9 cellular contexts compared by ENCODE assay signal in the genomic region with DNA sequence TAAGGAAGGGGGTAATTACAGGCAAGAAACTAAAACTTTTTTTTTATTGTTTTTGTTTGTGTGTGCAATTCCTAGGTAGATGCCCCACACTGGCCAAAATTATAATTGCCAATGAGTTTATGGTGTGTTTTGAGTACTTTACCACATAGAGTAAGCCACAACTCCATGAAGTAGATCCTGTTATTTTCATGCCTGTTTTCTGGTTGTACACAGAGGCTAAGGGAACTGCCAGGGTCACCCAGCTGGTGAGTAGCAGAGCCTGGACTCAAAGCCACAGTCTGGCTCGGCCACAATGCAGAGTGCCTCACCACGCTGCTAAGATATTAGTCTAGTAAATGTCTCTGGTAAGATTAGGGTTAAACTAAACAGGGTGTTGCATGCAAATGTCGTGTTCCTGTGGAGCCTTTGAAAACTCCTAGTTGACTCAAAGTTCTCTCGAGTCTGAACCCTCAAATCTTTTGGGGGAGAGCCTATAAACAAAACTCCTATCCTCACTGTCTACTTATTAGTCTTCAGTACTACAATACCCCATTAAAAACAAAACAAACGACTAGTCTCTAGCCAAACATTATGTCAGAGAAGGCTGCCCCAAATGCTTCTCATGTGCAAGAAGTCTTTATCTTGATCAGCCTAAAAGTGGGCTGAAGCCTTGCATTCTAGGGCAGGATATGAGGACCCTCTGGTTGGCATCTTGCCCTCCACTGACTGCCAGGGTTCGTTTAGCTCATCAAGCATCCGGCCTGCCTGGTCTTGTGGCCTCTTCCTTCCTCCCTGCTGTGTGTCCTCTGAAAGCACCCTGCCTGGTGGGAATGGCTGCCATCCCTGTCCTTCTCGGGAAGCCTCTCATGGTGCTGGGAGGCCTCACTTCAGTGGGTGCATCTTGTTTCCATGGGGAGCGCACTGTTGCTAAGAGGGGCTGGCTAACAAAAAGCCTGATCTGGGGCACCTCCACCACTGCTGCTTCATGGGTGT. TPM values are rescaled to one million over a fixed set of nuclear protein-coding genes. Genes with fewer than 3 reads are reported as not detected.
DNase-seq lines count a peak whose midpoint lies in the region; ATAC-seq, FAIRE-seq and TF ChIP-seq lines count a peak whose summit lies in the region.
"Had no signal": no experiment of that assay in that cellular context is flagged by ENCODE, and none has a peak within 500 bp of the region (broad histone marks: within the 10 kb centered on the region; RNA-seq: fewer than 3 reads in every experiment).

No MANE protein-coding gene starts in this region.

- H3K36me3 ChIP-seq in adrenal gland (replicated peaks in 1 of 2): no peaks in the 10 kb centered on the region

- ATAC-seq in HG02763 (IDR thresholded peaks at IDR 0.05; ENCODE audit: unreplicated experiment) (peak; percentile 11), GM19023 (IDR thresholded peaks at IDR 0.05; ENCODE audit: unreplicated experiment) (no peak)

- H3K4me3 ChIP-seq in adrenal gland: no peak overlapping the region

- intact Hi-C loops in adrenal gland (cut with DNase I): no loop called here

- peak overlapping the region in 2 of 5 donors; percentile 1 to 23 for H3K27ac ChIP-seq in adrenal gland

- TF ChIP-seq CTCF in adrenal gland (IDR thresholded peaks at IDR 0.05) (no peak), osteocyte (IDR thresholded peaks at IDR 0.05) (no peak)

- H3K4me1 Mint-ChIP-seq in osteocyte (ENCODE audit: unreplicated experiment): peaks cover 14% of the 10 kb centered on the region

- H3K4me1 ChIP-seq in adrenal gland (replicated peaks in 1 of 2): peaks cover 9 to 12% of the 10 kb centered on the region in 2 donors

- H3K36me3 Mint-ChIP-seq in osteocyte (ENCODE audit: unreplicated experiment): no peaks in the 10 kb centered on the region

- TF ChIP-seq POLR2A in adrenal gland (IDR thresholded peaks at IDR 0.05): no peak

- H3K27ac Mint-ChIP-seq in osteocyte (ENCODE audit: unreplicated experiment): no peak overlapping the region

- H3K4me3 Mint-ChIP-seq in osteocyte (ENCODE audit: unreplicated experiment): no peak overlapping the region

- WGBS in adrenal gland, 4 donors: 55 to 60% (median 58%) methylated on average over 9 of the region's 9 CpGs

- no peaks in the 10 kb centered on the region for H3K27me3 Mint-ChIP-seq in osteocyte (ENCODE audit: unreplicated experiment)

- H3K27me3 ChIP-seq in adrenal gland: no peaks in the 10 kb centered on the region

- H3K9me3 Mint-ChIP-seq in osteocyte (ENCODE audit: unreplicated experiment): peaks cover 5% of the 10 kb centered on the region

- FAIRE-seq in GM18507 (lab: Jason Lieb, UNC): peak; percentile 81
- FAIRE-seq: islet of Langerhans had no signal

- no peaks in the 10 kb centered on the region for H3K9me3 ChIP-seq in adrenal gland (replicated peaks in 1 of 3)

- DNase-seq in GM18507 (ENCODE audit: extremely low spot score, insufficient read length, low read depth) (no peak), adrenal gland (peak in 5 of 7 donors; percentile 53 to 77 (median 55)), osteocyte (ENCODE audit: extremely low spot score, unreplicated experiment) (peak; percentile 84), NCI-H82 (lab: John Stamatoyannopoulos, UW) (no peak), NOMO-1 (lab: John Stamatoyannopoulos, UW; ENCODE audit: unreplicated experiment in 2 of 2) (no peak), DMS153 treated with DMSO at 0.1 percent for 48 hours (lab: John Stamatoyannopoulos, UW; ENCODE audit: unreplicated experiment) (no peak)

RNA-seq across cellular contexts. Expression of gene DUSP22, which starts 4.2 kb away (rescaled TPM):
- 10 to 100 TPM; 23.4 to 39.3 (median 34.3) TPM for total RNA-seq in adrenal gland
- polyA plus RNA-seq in adrenal gland: 10 to 100 TPM; 18.2 to 22.8 (median 22.4) TPM
- 27.4 and 29.7 TPM in 2 replicates for total RNA-seq in osteocyte

Comparison
In these comparisons a context has a peak if more than half of its experiments do, and no peak if none do; other contexts are left out.
1. DNase-seq: peak in adrenal gland (5 of 7) and osteocyte (single experiment); none in GM18507 (single experiment), NCI-H82 (single experiment), NOMO-1 (0 of 2) and DMS153 treated with DMSO at 0.1 percent for 48 hours (single experiment).